In the genomic region with DNA sequence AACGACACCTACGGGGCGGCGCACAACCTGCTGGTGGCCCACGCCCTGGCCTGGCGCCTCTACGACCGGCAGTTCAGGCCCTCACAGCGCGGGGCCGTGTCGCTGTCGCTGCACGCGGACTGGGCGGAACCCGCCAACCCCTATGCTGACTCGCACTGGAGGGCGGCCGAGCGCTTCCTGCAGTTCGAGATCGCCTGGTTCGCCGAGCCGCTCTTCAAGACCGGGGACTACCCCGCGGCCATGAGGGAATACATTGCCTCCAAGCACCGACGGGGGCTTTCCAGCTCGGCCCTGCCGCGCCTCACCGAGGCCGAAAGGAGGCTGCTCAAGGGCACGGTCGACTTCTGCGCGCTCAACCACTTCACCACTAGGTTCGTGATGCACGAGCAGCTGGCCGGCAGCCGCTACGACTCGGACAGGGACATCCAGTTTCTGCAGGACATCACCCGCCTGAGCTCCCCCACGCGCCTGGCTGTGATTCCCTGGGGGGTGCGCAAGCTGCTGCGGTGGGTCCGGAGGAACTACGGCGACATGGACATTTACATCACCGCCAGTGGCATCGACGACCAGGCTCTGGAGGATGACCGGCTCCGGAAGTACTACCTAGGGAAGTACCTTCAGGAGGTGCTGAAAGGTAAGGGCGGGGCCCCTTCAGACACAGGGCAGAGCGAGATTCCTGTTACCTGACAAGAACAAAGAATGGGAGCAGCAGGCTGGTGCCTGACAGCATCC, we compare ENCODE assay signal across 8 cellular contexts. TPM values are rescaled to one million over a fixed set of nuclear protein-coding genes. Genes with fewer than 3 reads are reported as not detected.
DNase-seq lines count a peak whose midpoint lies in the region; ATAC-seq and TF ChIP-seq lines count a peak whose summit lies in the region.

No MANE protein-coding gene starts in this region.

- H3K27me3 Mint-ChIP-seq in activated T-helper 17 cell treated with anti-CD3 and anti-CD28 coated beads, Interleukin-2, amount 50 U/mL, for 72 hours: no peaks in the 10 kb centered on the region

- H3K9me3 Mint-ChIP-seq in activated T-helper 17 cell treated with anti-CD3 and anti-CD28 coated beads, Interleukin-2, amount 50 U/mL, for 72 hours: no peaks in the 10 kb centered on the region

- peaks cover 33% of the 10 kb centered on the region for H3K36me3 Mint-ChIP-seq in activated T-helper 17 cell treated with anti-CD3 and anti-CD28 coated beads, Interleukin-2, amount 50 U/mL, for 72 hours (ENCODE audit: low read depth)

- ATAC-seq in GM19397 (IDR thresholded peaks at IDR 0.05; ENCODE audit: unreplicated experiment) (peak; percentile 86), HG03460 (IDR thresholded peaks at IDR 0.05; ENCODE audit: unreplicated experiment) (peak; percentile 82), psoas muscle (peak; percentile 62 to 77 (median 70))
- ATAC-seq in activated T-helper 17 cell treated with anti-CD3 and anti-CD28 coated beads, Interleukin-2, amount 50 U/mL, for 72 hours (replicated peaks): peak; percentile 67

- TF ChIP-seq CTCF in C4-2B (conservative IDR thresholded peaks at IDR 0.05) (peak; percentile 47), psoas muscle (IDR thresholded peaks at IDR 0.05) (no peak)

- H3K27me3 ChIP-seq in psoas muscle (ENCODE audit: insufficient read depth in 3 of 3, low read length in 2 of 3): no peaks in the 10 kb centered on the region

- intact Hi-C loops in psoas muscle (cut with DNase I): no loop called here

- peaks cover 13% of the 10 kb centered on the region for H3K4me1 Mint-ChIP-seq in activated T-helper 17 cell treated with anti-CD3 and anti-CD28 coated beads, Interleukin-2, amount 50 U/mL, for 72 hours

- 7 to 12% (median 7%) methylated on average over 57 to 61 of the region's 61 CpGs for WGBS in psoas muscle, 3 donors

- H3K4me3 Mint-ChIP-seq in activated T-helper 17 cell treated with anti-CD3 and anti-CD28 coated beads, Interleukin-2, amount 50 U/mL, for 72 hours: peak overlapping the region; percentile 45

- peaks cover 0 to 41% of the 10 kb centered on the region in 2 donors for H3K36me3 ChIP-seq in psoas muscle (ENCODE audit: insufficient read depth in 1 of 2, low read depth in 1 of 2)

- peak overlapping the region; percentile 53 for H3K4me3 ChIP-seq in psoas muscle

- no peak overlapping the region for H3K27ac Mint-ChIP-seq in activated T-helper 17 cell treated with anti-CD3 and anti-CD28 coated beads, Interleukin-2, amount 50 U/mL, for 72 hours

- DNase-seq in germinal center (ENCODE audit: low spot score) (peak; percentile 83), psoas muscle (peak; percentile 55 to 75), occipital lobe (lab: John Stamatoyannopoulos, UW) (no peak), HCEC 1CT (no peak)

- peaks cover 7% of the 10 kb centered on the region for H3K4me1 ChIP-seq in psoas muscle

- H3K27ac ChIP-seq in C4-2B (peak overlapping the region; percentile 72), psoas muscle (no peak overlapping the region)

- H3K9me3 ChIP-seq in psoas muscle: no peaks in the 10 kb centered on the region

RNA-seq across cellular contexts. Expression of a gene that starts 11.7 kb away (rescaled TPM):
- 1,000 to 10,000 TPM; 1,910 to 2,087 TPM for total RNA-seq in activated T-helper 17 cell treated with anti-CD3 and anti-CD28 coated beads, Interleukin-2, amount 50 U/mL, for 72 hours
- total RNA-seq in psoas muscle (100 to 1,000 TPM; 544 to 925 (median 746) TPM), occipital lobe (3,277 TPM)
- polyA plus RNA-seq in psoas muscle: 1,000 to 10,000 TPM; 1,313 to 1,653 (median 1,550) TPM

RNA-seq across cellular contexts. Expression of a gene that starts 11.8 kb away (rescaled TPM):
- 10 to 100 TPM; 22.5 to 24.3 TPM for total RNA-seq in activated T-helper 17 cell treated with anti-CD3 and anti-CD28 coated beads, Interleukin-2, amount 50 U/mL, for 72 hours
- total RNA-seq in psoas muscle (10 to 100 TPM; 16.2 to 25.6 (median 17.6) TPM), occipital lobe (12.9 TPM)
- polyA plus RNA-seq in psoas muscle: 10 to 100 TPM; 18.8 to 21.4 (median 19.6) TPM

RNA-seq across cellular contexts. Expression of a gene that starts 40.3 kb away (rescaled TPM):
- total RNA-seq in activated T-helper 17 cell treated with anti-CD3 and anti-CD28 coated beads, Interleukin-2, amount 50 U/mL, for 72 hours: not detected
- total RNA-seq in psoas muscle: under 1 TPM in 2 of 4 donors, not detected in 2; 0.05 to 0.13 TPM
- under 1 TPM; 0.03 to 0.13 (median 0.07) TPM for polyA plus RNA-seq in psoas muscle
- not detected for total RNA-seq in occipital lobe

Comparison
In these comparisons a context has a peak if more than half of its experiments do, and no peak if none do; other contexts are left out.
1. DNase-seq: peak in germinal center (single experiment) and psoas muscle (2 of 2); none in occipital lobe (single experiment) and HCEC 1CT (single experiment).
2. Peak in every context shown above with its lines, with median percentiles within 50 percentile points of each other: ATAC-seq.